In the genomic region with DNA sequence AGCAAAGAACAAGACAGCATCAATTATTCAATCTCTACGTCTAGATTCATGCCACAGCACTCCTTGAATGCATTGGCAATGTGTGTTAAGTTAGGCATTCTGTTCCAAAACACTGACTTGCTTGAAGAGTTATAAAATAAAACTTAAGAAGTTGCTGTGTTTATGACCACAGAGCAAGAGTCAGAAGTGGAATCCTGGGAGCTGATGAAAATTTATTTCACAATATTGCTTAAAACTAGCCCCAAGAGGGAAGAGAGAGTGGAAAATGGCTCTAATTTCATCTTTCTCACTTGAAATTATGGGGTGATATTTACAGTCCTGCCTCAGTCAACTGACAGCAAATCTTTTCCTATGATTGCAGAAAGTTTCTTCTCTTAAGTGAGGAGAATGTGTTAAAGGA, we compare ENCODE assay signal across 16 cellular contexts.
"Had no signal": no experiment of that assay in that cellular context is flagged by ENCODE, and none has a peak within 500 bp of the region (broad histone marks: within the 10 kb centered on the region; RNA-seq: fewer than 3 reads in every experiment).

No MANE protein-coding gene starts in this region.

- H3K27me3 ChIP-seq: esophagus squamous epithelium, gastroesophageal sphincter, ovary, tibial artery, vagina had no signal

- H3K9me3 Mint-ChIP-seq: neural crest cell had no signal

- H3K4me1 Mint-ChIP-seq: activated CD8-positive, alpha-beta memory T cell treated with anti-CD3 and anti-CD28 coated beads, Interleukin-2, amount 10 ng/mL, durations not matched to agents 7 days and 5 days; T-helper 17 cell had no signal

- H3K36me3 ChIP-seq: esophagus squamous epithelium, gastroesophageal sphincter, ovary, tibial artery, vagina had no signal

- H3K4me3 ChIP-seq: esophagus squamous epithelium, gastroesophageal sphincter, ovary, tibial artery, vagina had no signal

- H3K9me3 ChIP-seq: esophagus squamous epithelium, gastroesophageal sphincter, ovary, tibial artery, vagina had no signal

- H3K4me1 ChIP-seq: esophagus squamous epithelium, gastroesophageal sphincter, vagina had no signal

- H3K27ac Mint-ChIP-seq: activated CD8-positive, alpha-beta memory T cell treated with anti-CD3 and anti-CD28 coated beads, Interleukin-2, amount 10 ng/mL, durations not matched to agents 7 days and 5 days; activated naive CD8-positive, alpha-beta T cell; T-helper 17 cell had no signal

- H3K36me3 Mint-ChIP-seq: activated CD8-positive, alpha-beta memory T cell treated with anti-CD3 and anti-CD28 coated beads, Interleukin-2, amount 10 ng/mL, durations not matched to agents 7 days and 5 days; activated naive CD8-positive, alpha-beta T cell had no signal

- DNase-seq: activated CD4-positive, alpha-beta T cell treated with anti-CD3 and anti-CD28 coated beads, Interleukin-2, amount 50 U/mL, for 48 hours; activated CD4-positive, CD25-positive, alpha-beta regulatory T cell treated with anti-CD3 and anti-CD28 coated beads, Interleukin-2, amount 50 U/mL, for 72 hours; activated CD8-positive, alpha-beta memory T cell treated with anti-CD3 and anti-CD28 coated beads, Interleukin-2, amount 10 ng/mL, durations not matched to agents 7 days and 5 days; activated effector memory CD4-positive, alpha-beta T cell treated with anti-CD3 and anti-CD28 coated beads, Interleukin-2, amount 50 U/mL, for 16 hours; activated T-cell treated with anti-CD3 and anti-CD28 coated beads, Interleukin-2, amount 50 U/mL, for 4 hours; anterior cingulate cortex; esophagus squamous epithelium; kidney; ovary; small intestine; T-helper 17 cell; tibial artery had no signal

- H3K27ac ChIP-seq: esophagus squamous epithelium, gastroesophageal sphincter, ovary, tibial artery, vagina had no signal

- ATAC-seq: activated CD8-positive, alpha-beta memory T cell treated with anti-CD3 and anti-CD28 coated beads, Interleukin-2, amount 10 ng/mL, durations not matched to agents 7 days and 5 days; activated T-cell treated with anti-CD3 and anti-CD28 coated beads, Interleukin-2, amount 50 U/mL, for 4 hours; gastroesophageal sphincter; T-helper 17 cell had no signal

- H3K27me3 Mint-ChIP-seq: activated CD8-positive, alpha-beta memory T cell treated with anti-CD3 and anti-CD28 coated beads, Interleukin-2, amount 10 ng/mL, durations not matched to agents 7 days and 5 days; activated naive CD8-positive, alpha-beta T cell; T-helper 17 cell had no signal

- H3K4me3 Mint-ChIP-seq: activated CD8-positive, alpha-beta memory T cell treated with anti-CD3 and anti-CD28 coated beads, Interleukin-2, amount 10 ng/mL, durations not matched to agents 7 days and 5 days; activated naive CD8-positive, alpha-beta T cell; activated T-cell treated with anti-CD3 and anti-CD28 coated beads, Interleukin-2, amount 50 U/mL, for 4 hours; neural crest cell; T-helper 17 cell had no signal
